In genomic region chr4:133891001-133891400, GRCh38 we compare ENCODE assay signal across 20 cellular contexts.
DNase-seq lines count a peak whose midpoint lies in the region; ATAC-seq, FAIRE-seq and TF ChIP-seq lines count a peak whose summit lies in the region.
"Had no signal": no experiment of that assay in that cellular context is flagged by ENCODE, and none has a peak within 500 bp of the region (broad histone marks: within the 10 kb centered on the region; RNA-seq: fewer than 3 reads in every experiment).

No MANE protein-coding gene starts in this region.

- BruUV-seq in HepG2 (replicated peaks; lab: Mats Ljungman, UMichigan), result no TSS peak

- no peaks in the 10 kb centered on the region for H4K20me1 ChIP-seq in GM23338 (replicated peaks; ENCODE audit: insufficient read depth)
- H4K20me1 ChIP-seq in SU-DHL-6 (ENCODE audit: low read depth, low read length), result no peaks in the 10 kb centered on the region
- no peaks in the 10 kb centered on the region for H4K20me1 ChIP-seq in neural progenitor cell (ENCODE audit: low read depth)
- H4K20me1 ChIP-seq in HepG2 (ENCODE audit: insufficient read depth, low read length), result no peaks in the 10 kb centered on the region; the same call in 1 of the 2 replicates

- intact Hi-C loops in HepG2 (cut with micrococcal nuclease; ENCODE audit: unreplicated experiment), result no loop called here

- H2AFZ ChIP-seq in GM23338, result peak overlapping the region; percentile 23; the same call in 1 of the 2 replicates
- H2AFZ ChIP-seq in SU-DHL-6 (ENCODE audit: low read depth, low read length, severe bottlenecking), result peak overlapping the region; percentile 26
- peak overlapping the region; percentile 89 for H2AFZ ChIP-seq in neural progenitor cell (replicated peaks)
- H2AFZ ChIP-seq in HepG2 (ENCODE audit: low read length), result no peak overlapping the region
- H2AFZ ChIP-seq: GM23248 had no signal

- no peak for TF ChIP-seq RAD21 in HepG2 (CRISPR knock-in tag; IDR thresholded peaks at IDR 0.05)

- H3K4me1 ChIP-seq in GM23338 (ENCODE audit: insufficient read depth) (peaks cover 14% of the 10 kb centered on the region), neural progenitor cell (peaks cover 12% of the 10 kb centered on the region), HepG2 (ENCODE audit: insufficient read depth, low read length) (no peaks in the 10 kb centered on the region)
- H3K4me1 ChIP-seq: A549 had no signal

- H3K27me3 ChIP-seq in GM23338 (ENCODE audit: insufficient read depth) (no peaks in the 10 kb centered on the region), SU-DHL-6 (ENCODE audit: low read length) (no peaks in the 10 kb centered on the region), neural progenitor cell (no peaks in the 10 kb centered on the region), HepG2 (ENCODE audit: control insufficient read depth in 1 of 2, insufficient read depth in 2 of 2, low read length in 2 of 2) (no peaks in the 10 kb centered on the region)

- H3K4me1 Mint-ChIP-seq in GM23338 (peaks cover 12% of the 10 kb centered on the region), neural progenitor cell (peaks cover 15% of the 10 kb centered on the region)
- H3K4me1 Mint-ChIP-seq: CD4-positive, alpha-beta memory T cell had no signal

- H3K9me3 Mint-ChIP-seq in GM23338 (no peaks in the 10 kb centered on the region), neural progenitor cell (no peaks in the 10 kb centered on the region)
- H3K9me3 Mint-ChIP-seq: H9 had no signal

- in situ Hi-C loops in HepG2 (cut with HindIII; ENCODE audit: extremely low pct_ligation_motif_present, low pct_unique_long_range_greater_than_20kb), result no loop called here

- TF ChIP-seq CTCF in GM23338 (conservative IDR thresholded peaks at IDR 0.05; ENCODE audit: low read depth in 2 of 2) (no peak), SU-DHL-6 (IDR thresholded peaks at IDR 0.05; ENCODE audit: insufficient read depth, low read length, poor library complexity, severe bottlenecking) (no peak), neural progenitor cell (IDR thresholded peaks at IDR 0.05) (no peak), HepG2 (CRISPR knock-in tag; IDR thresholded peaks at IDR 0.05) (no peak)

- H3F3A ChIP-seq in GM23338 (replicated peaks; ENCODE audit: low read depth), result no peaks in the 10 kb centered on the region
- no peaks in the 10 kb centered on the region for H3F3A ChIP-seq in SU-DHL-6 (ENCODE audit: insufficient read depth)
- H3F3A ChIP-seq in neural progenitor cell (ENCODE audit: low read depth), result no peaks in the 10 kb centered on the region

- CTCF ChIA-PET in HepG2 (lab: Yijun Ruan, JAX; ENCODE audit: low intra/inter-chr PET ratio, low total read pairs), result no interaction called here

- H3K4me3 ChIP-seq in GM23338, result no peak overlapping the region
- no peak overlapping the region for H3K4me3 ChIP-seq in SU-DHL-6 (ENCODE audit: insufficient read depth, low read length, poor library complexity, severe bottlenecking)
- no peak overlapping the region for H3K4me3 ChIP-seq in neural progenitor cell
- no peak overlapping the region for H3K4me3 ChIP-seq in HepG2 (replicated peaks in 1 of 3; ENCODE audit: insufficient read depth in 1 of 3, low read depth in 2 of 3, low read length in 3 of 3)
- H3K4me3 ChIP-seq: A549, GM23248 had no signal

- H3K27ac Mint-ChIP-seq in GM23338 (no peak overlapping the region), neural progenitor cell (no peak overlapping the region)
- H3K27ac Mint-ChIP-seq: CD4-positive, alpha-beta memory T cell; H9; HFFc6 had no signal

- H3K9me3 ChIP-seq in SU-DHL-6 (ENCODE audit: insufficient read depth, low read length) (no peaks in the 10 kb centered on the region), neural progenitor cell (ENCODE audit: low read depth) (no peaks in the 10 kb centered on the region), HepG2 (ENCODE audit: low read length) (no peaks in the 10 kb centered on the region)
- H3K9me3 ChIP-seq: A549 had no signal

- WGBS in HepG2 (ENCODE audit: low lambda C conversion rate), result 0% methylated on average over 1 of the region's 1 CpG

- no peak overlapping the region for H3K4me2 ChIP-seq in GM23338
- H3K4me2 ChIP-seq in SU-DHL-6 (ENCODE audit: low read depth, low read length, poor library complexity, severe bottlenecking), result no peak overlapping the region
- H3K4me2 ChIP-seq in neural progenitor cell, result peak overlapping the region; percentile 29
- no peak overlapping the region for H3K4me2 ChIP-seq in HepG2 (ENCODE audit: low read depth, low read length)
- H3K4me2 ChIP-seq: A549 had no signal

- FAIRE-seq in HepG2 (lab: Jason Lieb, UNC), result no peak
- FAIRE-seq: A549, GM12891, GM18507 had no signal

- no peak for TF ChIP-seq POLR2A in HepG2 (IDR thresholded peaks at IDR 0.05; ENCODE audit: insufficient read depth in 1 of 2, low read depth in 2 of 2, low read length in 2 of 2)

- no peak for TF ChIP-seq EP300 in HepG2 (IDR thresholded peaks at IDR 0.05; ENCODE audit: low read depth in 2 of 2, low read length in 2 of 2)
- TF ChIP-seq EP300 in HepG2 (CRISPR knock-in tag; IDR thresholded peaks at IDR 0.05; ENCODE audit: borderline replicate concordance), result no peak

- POLR2A ChIA-PET in HepG2 (lab: Yijun Ruan, JAX), result no interaction called here

- no peaks in the 10 kb centered on the region for H3K27me3 Mint-ChIP-seq in GM23338 (ENCODE audit: insufficient read depth, low read depth, poor library complexity)
- H3K27me3 Mint-ChIP-seq in neural progenitor cell (ENCODE audit: insufficient read depth, low read depth), result no peaks in the 10 kb centered on the region
- H3K27me3 Mint-ChIP-seq: CD4-positive, alpha-beta memory T cell had no signal

- H3K36me3 ChIP-seq in GM23338 (ENCODE audit: insufficient read depth) (no peaks in the 10 kb centered on the region), SU-DHL-6 (ENCODE audit: low read length) (no peaks in the 10 kb centered on the region), neural progenitor cell (no peaks in the 10 kb centered on the region), HepG2 (replicated peaks in 1 of 2; ENCODE audit: control insufficient read depth in 1 of 2, insufficient read depth in 2 of 2, low read length in 2 of 2) (no peaks in the 10 kb centered on the region)

- no peak overlapping the region for H3K9ac ChIP-seq in SU-DHL-6 (ENCODE audit: low read length)
- no peak overlapping the region for H3K9ac ChIP-seq in neural progenitor cell
- H3K9ac ChIP-seq in HepG2 (ENCODE audit: insufficient read depth, low read depth, low read length), result no peak overlapping the region
- H3K9ac ChIP-seq: GM23248 had no signal

- H3K4me3 Mint-ChIP-seq in GM23338, result no peak overlapping the region
- H3K4me3 Mint-ChIP-seq in neural progenitor cell, result no peak overlapping the region
- H3K4me3 Mint-ChIP-seq: CD4-positive, alpha-beta memory T cell; H9; HFFc6 had no signal

- no peaks in the 10 kb centered on the region for H3K9me2 ChIP-seq in GM23338 (ENCODE audit: insufficient read depth)
- no peaks in the 10 kb centered on the region for H3K9me2 ChIP-seq in SU-DHL-6 (replicated peaks; ENCODE audit: insufficient read depth, low read length)

- H3K36me3 Mint-ChIP-seq in GM23338 (ENCODE audit: low read depth) (no peaks in the 10 kb centered on the region), neural progenitor cell (no peaks in the 10 kb centered on the region)
- H3K36me3 Mint-ChIP-seq: CD4-positive, alpha-beta memory T cell had no signal

- H3K79me2 ChIP-seq in GM23338 (replicated peaks; ENCODE audit: insufficient read depth) (no peaks in the 10 kb centered on the region), SU-DHL-6 (ENCODE audit: insufficient read depth, low read length) (no peaks in the 10 kb centered on the region), neural progenitor cell (ENCODE audit: low read depth) (no peaks in the 10 kb centered on the region), HepG2 (ENCODE audit: insufficient read depth, low read length) (no peaks in the 10 kb centered on the region)

- no peak overlapping the region for H3K27ac ChIP-seq in GM23338 (ENCODE audit: low read depth)
- no peak overlapping the region for H3K27ac ChIP-seq in SU-DHL-6 (ENCODE audit: low read depth, low read length)
- H3K27ac ChIP-seq in neural progenitor cell, result no peak overlapping the region
- H3K27ac ChIP-seq in HepG2 (ENCODE audit: extremely low read length, insufficient read depth, low read length), result no peak overlapping the region
- H3K27ac ChIP-seq: A549, GM23248 had no signal

- ATAC-seq in GM23338, result no peak
- ATAC-seq in HepG2, result no peak
- no peak for ATAC-seq in HG03432 (IDR thresholded peaks at IDR 0.05; ENCODE audit: unreplicated experiment)
- ATAC-seq: A549 had no signal

- DNase-seq in GM23338 (ENCODE audit: low spot score) (no peak), neural progenitor cell (ENCODE audit: low spot score) (no peak), HepG2 (ENCODE audit: low spot score) (no peak), midbrain (lab: John Stamatoyannopoulos, UW) (no peak)
- DNase-seq: 8988T; C1 segment of cervical spinal cord; Calu3; CD4-positive, alpha-beta memory T cell; COR-L47; DMS53; DMS79 treated with DMSO at 0.1 percent for 48 hours; GF-D8; GM23248; H9; HFFc6 had no signal

TF ChIP-seq in GM23338, 12 proteins besides CTCF, POLR2A, EP300 and RAD21 (continues in another document):
- TF ChIP-seq EZH2phosphoT487 (IDR thresholded peaks at IDR 0.05; ENCODE audit: unreplicated experiment), result no peak
- TF ChIP-seq ZNF114 (CRISPR knock-in tag; IDR thresholded peaks at IDR 0.05), result no peak
- no peak for TF ChIP-seq JUNB (IDR thresholded peaks at IDR 0.05; ENCODE audit: unreplicated experiment)
- TF ChIP-seq EZH2 (IDR thresholded peaks at IDR 0.05; ENCODE audit: low read depth, unreplicated experiment), result no peak
- TF ChIP-seq CREB1 (CRISPR knock-in tag; IDR thresholded peaks at IDR 0.05; ENCODE audit: low read depth), result no peak

TF ChIP-seq in HepG2, 621 proteins besides CTCF, POLR2A, EP300 and RAD21:
- TF ChIP-seq TP53 (CRISPR knock-in tag; conservative IDR thresholded peaks at IDR 0.05), result no peak
